ENCODE assay signal across 1 cellular context in genomic region chr12:31728917-31729640, GRCh38.
A peak's percentile ranks its signal among the peaks of the same experiment; 100 is the strongest.
TF ChIP-seq lines count a peak whose summit lies in the region.

Gene AMN1, minus strand, starts transcription at chr12:31729021. Its CDS starts 13 bp downstream, at chr12:31729008.

TF ChIP-seq in HCT116, 20 proteins besides CTCF, POLR2A, EP300 and RAD21 (continued from another document):
- TF ChIP-seq REST (IDR thresholded peaks at IDR 0.05; ENCODE audit: low read depth) (no peak), POLR2AphosphoS5 (IDR thresholded peaks at IDR 0.05; ENCODE audit: low read depth, low read length) (peak; percentile 64), EZH2phosphoT487 (IDR thresholded peaks at IDR 0.05; ENCODE audit: borderline replicate concordance) (no peak)
